ENCODE assay signal across 10 cellular contexts in the genomic region with DNA sequence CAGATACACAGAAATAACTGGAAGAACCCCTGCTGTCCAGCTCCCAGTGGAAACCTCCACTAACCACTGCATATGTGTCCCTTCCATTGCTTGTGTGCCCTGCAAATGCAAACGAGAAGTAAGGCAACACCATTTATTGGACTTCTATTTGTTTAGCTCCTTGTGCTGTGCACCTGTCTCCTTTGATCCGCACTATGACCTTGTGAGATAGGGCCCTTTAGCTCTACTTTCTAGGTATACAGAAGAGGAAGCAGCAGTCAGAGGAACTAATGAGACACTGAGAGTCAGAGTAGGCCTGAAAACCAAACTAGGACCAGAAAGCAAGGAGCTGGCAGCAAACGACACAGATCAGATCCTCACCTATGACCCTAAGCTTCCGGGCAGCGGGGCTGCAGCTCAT. TPM values are rescaled to one million over a fixed set of nuclear protein-coding genes. Genes with fewer than 3 reads are reported as not detected.
"Had no signal": no experiment of that assay in that cellular context is flagged by ENCODE, and none has a peak within 500 bp of the region (broad histone marks: within the 10 kb centered on the region; RNA-seq: fewer than 3 reads in every experiment).

No MANE protein-coding gene starts in this region.

- H2AFZ ChIP-seq: parathyroid adenoma had no signal

- H3K27me3 ChIP-seq: tibial artery had no signal

- H3K4me3 ChIP-seq: tibial artery had no signal

- H3K27ac ChIP-seq: parathyroid adenoma, tibial artery had no signal

- H3K9ac ChIP-seq: parathyroid adenoma had no signal

- DNase-seq: activated CD4-positive, alpha-beta T cell treated with anti-CD3 and anti-CD28 coated beads, Interleukin-2, amount 10 ng/mL, durations not matched to agents 24 days and 14 days; activated naive CD4-positive, alpha-beta T cell; aorta; glutamatergic neuron; immature natural killer cell; naive thymus-derived CD4-positive, alpha-beta T cell; tibial artery had no signal

- H3K4me1 ChIP-seq: parathyroid adenoma, tibial artery had no signal

- H3K79me2 ChIP-seq: parathyroid adenoma had no signal

- H3K36me3 ChIP-seq: tibial artery had no signal

- H3K9me3 ChIP-seq: tibial artery had no signal

RNA-seq across cellular contexts. Expression of a gene that starts 22.4 kb away (rescaled TPM):
- total RNA-seq: activated CD4-positive, alpha-beta T cell treated with anti-CD3 and anti-CD28 coated beads, Interleukin-2, amount 10 ng/mL, durations not matched to agents 24 days and 14 days; activated T-helper 1 cell treated with anti-CD3 and anti-CD28 coated beads, Interleukin-12 subunit alpha, Interleukin-12 subunit beta, Interleukin-2, Interleukin-4 antibody, amounts not matched to agents 30 ng/mL and 10 ng/mL and 1 ng/mL, durations not matched to agents 14 hours and 24 hours and 36 hours; lung microvascular endothelial cell; naive thymus-derived CD4-positive, alpha-beta T cell had no signal
- polyA plus RNA-seq: immature natural killer cell; naive thymus-derived CD4-positive, alpha-beta T cell had no signal
